Comparison of ENCODE assay signal across 8 cellular contexts in genomic region chrX:63275127-63275526, GRCh38.
DNase-seq lines count a peak whose midpoint lies in the region; ATAC-seq and TF ChIP-seq lines count a peak whose summit lies in the region.

No MANE protein-coding gene starts in this region.

- intact Hi-C loops in OCI-LY7 (cut with micrococcal nuclease; ENCODE audit: unreplicated experiment): no loop called here

- CTCF ChIA-PET in OCI-LY7 (lab: Charles Lee; ENCODE audit: unreplicated experiment): interaction anchor here (0.8 kb wide), 1 partner anchor 76 kb away, joined by 4 read pairs; the partner anchor contains the start of gene SPIN4

- H3K9me3 ChIP-seq in OCI-LY7 (ENCODE audit: low read length): no peaks in the 10 kb centered on the region

- peak; percentile 72 for TF ChIP-seq CTCF in AG10803 (conservative IDR thresholded peaks at IDR 0.05; ENCODE audit: low read length)
- TF ChIP-seq CTCF in OCI-LY7 (conservative IDR thresholded peaks at IDR 0.05; ENCODE audit: low read length): peak; percentile 66
- TF ChIP-seq CTCF in fibroblast of pulmonary artery (IDR thresholded peaks at IDR 0.05; ENCODE audit: low read length, missing control alignments): peak; percentile 41

- no peak overlapping the region for H3K4me3 ChIP-seq in AG10803 (ENCODE audit: low read length)
- H3K4me3 ChIP-seq in OCI-LY7 (ENCODE audit: low read depth, low read length, poor library complexity, severe bottlenecking): no peak overlapping the region
- no peak overlapping the region for H3K4me3 ChIP-seq in fibroblast of pulmonary artery (replicated peaks; ENCODE audit: low read depth, low read length)

- POLR2A ChIA-PET in OCI-LY7 (lab: Charles Lee): no interaction called here

- H3K9me2 ChIP-seq in OCI-LY7 (ENCODE audit: insufficient read depth, low read length): no peaks in the 10 kb centered on the region

- no TSS peak for BruUV-seq in OCI-LY7 (replicated peaks; lab: Mats Ljungman, UMichigan)

- H3K4me1 ChIP-seq in OCI-LY7 (ENCODE audit: insufficient read depth, low read length, poor library complexity, severe bottlenecking): no peaks in the 10 kb centered on the region

- H3K79me2 ChIP-seq in OCI-LY7 (ENCODE audit: insufficient read depth, low read depth, low read length): no peaks in the 10 kb centered on the region

- H2AFZ ChIP-seq in OCI-LY7 (ENCODE audit: low read length): no peak overlapping the region

- ATAC-seq in GM18909 (IDR thresholded peaks at IDR 0.05; ENCODE audit: poor library complexity, unreplicated experiment) (peak; percentile 74), GM21576 (IDR thresholded peaks at IDR 0.05; ENCODE audit: unreplicated experiment) (no peak)

- no peaks in the 10 kb centered on the region for H4K20me1 ChIP-seq in OCI-LY7 (ENCODE audit: insufficient read depth, low read length)

- H3K4me2 ChIP-seq in OCI-LY7 (ENCODE audit: low read length): no peak overlapping the region

- DNase-seq in AG10803 (ENCODE audit: low read depth): peak; percentile 24
- DNase-seq in OCI-LY7 (ENCODE audit: low spot score): peak; percentile 7
- peak; percentile 6 for DNase-seq in fibroblast of pulmonary artery (ENCODE audit: low read depth)
- peak; percentile 39 for DNase-seq in stimulated activated CD8-positive, alpha-beta memory T cell treated with anti-CD3 and anti-CD28 coated beads, Interleukin-4, amount 100 ng/mL, for 48 hours
- DNase-seq in DMS79 (lab: John Stamatoyannopoulos, UW): no peak
- DNase-seq in SKM-1 (lab: John Stamatoyannopoulos, UW; ENCODE audit: unreplicated experiment): no peak

- H3K36me3 ChIP-seq in OCI-LY7 (ENCODE audit: insufficient read depth, low read length): no peaks in the 10 kb centered on the region

- no peak overlapping the region for H3K27ac ChIP-seq in OCI-LY7 (ENCODE audit: low read depth, low read length, poor library complexity, severe bottlenecking)

Comparison
In these comparisons a context has a peak if more than half of its experiments do, and no peak if none do; other contexts are left out.
1. DNase-seq: peak in AG10803 (single experiment), OCI-LY7 (single experiment), fibroblast of pulmonary artery (single experiment) and stimulated activated CD8-positive, alpha-beta memory T cell treated with anti-CD3 and anti-CD28 coated beads, Interleukin-4, amount 100 ng/mL, for 48 hours (single experiment); none in DMS79 (single experiment) and SKM-1 (single experiment).
2. Peak in every context shown above with its lines, with median percentiles within 50 percentile points of each other: CTCF ChIP-seq.